ENCODE assay signal across 1 cellular context in the genomic region with DNA sequence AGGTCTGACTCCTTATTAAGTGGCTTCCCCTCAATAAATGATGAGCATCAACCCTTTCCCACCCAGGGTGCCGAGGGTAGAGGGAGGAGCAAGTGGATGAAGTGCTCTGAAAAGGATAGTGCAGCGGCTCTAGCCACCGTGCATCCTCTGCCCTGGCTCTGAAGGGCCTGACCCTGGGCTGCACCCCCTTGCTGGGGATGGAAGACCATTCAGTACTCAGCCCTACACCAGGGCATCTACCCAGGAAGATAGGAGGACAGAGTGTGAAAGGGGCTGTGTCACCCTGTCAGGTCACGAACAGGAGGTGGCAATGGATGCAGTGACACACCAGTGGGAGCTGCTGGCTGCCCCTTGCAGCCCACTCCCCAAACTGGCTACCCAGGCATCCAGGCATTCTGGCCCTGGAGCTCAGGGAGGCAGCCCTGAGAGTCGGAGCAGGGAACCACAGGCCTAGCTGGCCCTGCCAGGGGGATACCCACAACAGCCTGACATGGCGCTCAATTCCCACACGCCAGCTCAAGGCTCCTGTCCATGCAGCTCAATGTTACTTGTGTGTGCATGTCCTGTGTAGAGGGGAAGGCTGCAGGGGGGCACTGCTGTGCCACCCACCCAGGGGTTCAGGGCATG.
TF ChIP-seq lines count a peak whose summit lies in the region.

No MANE protein-coding gene starts in this region.

TF ChIP-seq in K562, 482 proteins besides CTCF, POLR2A, EP300 and RAD21:
- TF ChIP-seq RBFOX2 (IDR thresholded peaks at IDR 0.05; ENCODE audit: low read depth, low read length) (peak; percentile 35; the same call in 1 of the 2 replicates), CREB3 (tag; conservative IDR thresholded peaks at IDR 0.05; ENCODE audit: low read depth) (no peak), POLR2G (IDR thresholded peaks at IDR 0.05; ENCODE audit: low read depth, low read length) (peak; percentile 52; the same call in 1 of the 2 replicates)
